7 cellular contexts compared by ENCODE assay signal in genomic region chr12:2853626-2854025, GRCh38.
DNase-seq lines count a peak whose midpoint lies in the region; ATAC-seq and TF ChIP-seq lines count a peak whose summit lies in the region.

No MANE protein-coding gene starts in this region.

- ATAC-seq in activated CD4-positive, CD25-positive, alpha-beta regulatory T cell treated with anti-CD3 and anti-CD28 coated beads, Interleukin-2, amount 50 U/mL, for 24 hours: peak; percentile 32 to 78
- no peak for ATAC-seq in HG03439 (IDR thresholded peaks at IDR 0.05; ENCODE audit: unreplicated experiment)

- peak; percentile 67 for TF ChIP-seq CTCF in GM10266 (IDR thresholded peaks at IDR 0.05; ENCODE audit: control insufficient read depth, insufficient read depth, low read depth, missing control alignments)

- DNase-seq in GM10266 (ENCODE audit: extremely low spot score): peak; percentile 64
- peak; percentile 73 for DNase-seq in NCI-H1105 (lab: John Stamatoyannopoulos, UW)
- peak; percentile 83 for DNase-seq in cerebellar cortex (ENCODE audit: low spot score)
- peak; percentile 71 for DNase-seq in kidney tubule cell (ENCODE audit: low spot score)
- DNase-seq in stimulated activated CD4-positive, alpha-beta T cell treated with anti-CD3 and anti-CD28 coated beads, Interleukin-4, amount 100 ng/mL, for 1 hour: peak; percentile 59
